Comparison of ENCODE assay signal across 25 cellular contexts in the genomic region with DNA sequence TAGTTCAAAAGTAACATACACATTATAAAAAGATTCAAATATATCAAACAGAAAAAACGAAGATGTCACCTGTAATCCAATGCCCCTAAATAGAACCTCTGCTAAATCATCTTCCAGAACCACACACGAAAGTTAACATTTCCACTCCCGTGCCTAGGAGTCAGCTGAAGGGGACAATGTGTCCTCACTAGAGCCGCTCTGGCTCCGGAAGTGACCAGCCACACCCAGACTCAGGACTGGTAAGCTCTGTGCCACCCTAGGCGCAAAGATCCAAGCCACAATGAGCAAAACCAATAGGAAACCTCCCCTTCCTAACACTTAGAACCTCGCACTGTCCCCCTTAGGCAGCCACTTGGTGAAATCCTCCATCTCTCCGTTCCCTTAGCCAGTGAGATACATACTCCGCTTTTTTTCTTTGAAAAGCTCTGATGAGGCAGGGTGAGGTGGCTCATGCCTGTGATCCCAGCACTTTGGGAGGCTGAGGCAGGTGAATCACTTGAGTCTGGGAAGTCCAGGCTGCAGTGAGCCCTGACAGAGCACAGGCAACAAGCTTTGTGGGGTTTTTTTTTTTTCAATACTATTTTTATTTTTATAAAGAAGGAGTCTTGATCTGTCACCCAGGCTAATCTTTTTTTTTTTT. TPM values are rescaled to one million over a fixed set of nuclear protein-coding genes. Genes with fewer than 3 reads are reported as not detected.
A peak's percentile ranks its signal among the peaks of the same experiment; 100 is the strongest.
DNase-seq lines count a peak whose midpoint lies in the region; ATAC-seq and TF ChIP-seq lines count a peak whose summit lies in the region.
"Had no signal": no experiment of that assay in that cellular context is flagged by ENCODE, and none has a peak within 500 bp of the region (broad histone marks: within the 10 kb centered on the region; RNA-seq: fewer than 3 reads in every experiment).

No MANE protein-coding gene starts in this region.

- WGBS in body of pancreas, 2 donors: 50 to 53% methylated on average over 9 of the region's 9 CpGs
- 73 to 81% methylated on average over 9 of the region's 9 CpGs for WGBS in tibial nerve, 2 donors

- H3K27ac ChIP-seq in body of pancreas (peak overlapping the region; percentile 65 to 95 (median 89)), tibial nerve (no peak overlapping the region)
- H3K27ac ChIP-seq: BLaER1 treated with 17β-estradiol and CSF1 and Interleukin-3, amounts not matched to agents 10 nM and 100 nM; epithelial cell of prostate; neutrophil; WERI-Rb-1 had no signal

- H3K4me3 ChIP-seq in body of pancreas (no peak overlapping the region), tibial nerve (no peak overlapping the region)
- H3K4me3 ChIP-seq: BLaER1 treated with 17β-estradiol and CSF1 and Interleukin-3, amounts not matched to agents 10 nM and 100 nM had no signal

- H3K9me3 Mint-ChIP-seq in osteocyte (ENCODE audit: unreplicated experiment): no peaks in the 10 kb centered on the region
- H3K9me3 Mint-ChIP-seq: activated CD4-positive, alpha-beta T cell treated with anti-CD3 and anti-CD28 coated beads, Interleukin-2, amount 10 ng/mL, durations not matched to agents 24 days and 14 days; activated T-cell treated with anti-CD3 and anti-CD28 coated beads, Interleukin-2, amount 50 U/mL, for 24 hours; T-helper 2 cell treated with Interferon-gamma antibody and Interleukin-4, amounts not matched to agents 5 μg/mL and 100 μg/mL, for 36 hours had no signal

- H3K4me1 ChIP-seq in body of pancreas (peaks cover 59% of the 10 kb centered on the region), tibial nerve (peaks cover 0 to 24% (median 9%) of the 10 kb centered on the region in 4 donors)

- DNase-seq in HCEC 1CT (peak; percentile 0), body of pancreas (peak; percentile 63 to 83 (median 74)), left ventricle myocardium superior (no peak), osteocyte (ENCODE audit: extremely low spot score, unreplicated experiment) (no peak), tibial nerve (ENCODE audit: low spot score in 2 of 2) (no peak), SKM-1 treated with dmso at 0.1 percent for 144 hours (lab: John Stamatoyannopoulos, UW; ENCODE audit: unreplicated experiment) (no peak)
- DNase-seq: activated CD4-positive, alpha-beta T cell treated with anti-CD3 and anti-CD28 coated beads, Interleukin-2, amount 10 ng/mL, durations not matched to agents 24 days and 14 days; activated gamma-delta T cell treated with Interleukin-2 at 50 U/mL for 16 hours; activated T-cell treated with anti-CD3 and anti-CD28 coated beads, Interleukin-2, amount 50 U/mL, for 24 hours; DMS53; NCI-H146; NCI-H446; NCI-H774; stimulated activated CD4-positive, alpha-beta T cell treated with anti-CD3 and anti-CD28 coated beads, Interleukin-4, amount 100 ng/mL, for 1 hour; WERI-Rb-1 had no signal

- H3K9me3 ChIP-seq in body of pancreas (no peaks in the 10 kb centered on the region), tibial nerve (no peaks in the 10 kb centered on the region)
- H3K9me3 ChIP-seq: BLaER1 treated with 17β-estradiol and CSF1 and Interleukin-3, amounts not matched to agents 10 nM and 100 nM; neutrophil had no signal

- ATAC-seq in body of pancreas (no peak), left ventricle myocardium superior (peak; percentile 37), GM18520 (IDR thresholded peaks at IDR 0.05; ENCODE audit: unreplicated experiment) (no peak), HG02759 (IDR thresholded peaks at IDR 0.05; ENCODE audit: unreplicated experiment) (no peak)

- H3K36me3 ChIP-seq in body of pancreas (replicated peaks in 1 of 2; ENCODE audit: insufficient read depth in 1 of 2, low read depth in 2 of 2) (peaks cover 2 to 13% of the 10 kb centered on the region in 2 donors), tibial nerve (peaks cover 6 to 73% (median 7%) of the 10 kb centered on the region in 3 donors)
- H3K36me3 ChIP-seq: BLaER1 treated with 17β-estradiol and CSF1 and Interleukin-3, amounts not matched to agents 10 nM and 100 nM; neutrophil had no signal

- intact Hi-C loops in body of pancreas (cut with DNase I) (no loop called here), left ventricle myocardium superior (cut with micrococcal nuclease) (loop anchor here (5.0 kb wide), 1 partner anchor 152 kb away; no protein-coding TSS in a partner anchor)

- H3K27me3 Mint-ChIP-seq in osteocyte (ENCODE audit: unreplicated experiment): no peaks in the 10 kb centered on the region

- H3K4me3 Mint-ChIP-seq in osteocyte (ENCODE audit: unreplicated experiment): no peak overlapping the region
- H3K4me3 Mint-ChIP-seq: activated CD4-positive, alpha-beta T cell treated with anti-CD3 and anti-CD28 coated beads, Interleukin-2, amount 10 ng/mL, durations not matched to agents 24 days and 14 days; activated T-cell treated with anti-CD3 and anti-CD28 coated beads, Interleukin-2, amount 50 U/mL, for 24 hours; T-helper 2 cell treated with Interferon-gamma antibody and Interleukin-4, amounts not matched to agents 5 μg/mL and 100 μg/mL, for 36 hours had no signal

- TF ChIP-seq CTCF in body of pancreas (IDR thresholded peaks at IDR 0.05) (no peak), osteocyte (IDR thresholded peaks at IDR 0.05) (no peak), tibial nerve (IDR thresholded peaks at IDR 0.05) (no peak)

- TF ChIP-seq EP300 in tibial nerve (IDR thresholded peaks at IDR 0.05): no peak

- H3K27me3 ChIP-seq in body of pancreas (no peaks in the 10 kb centered on the region), tibial nerve (no peaks in the 10 kb centered on the region)

- peak overlapping the region; percentile 12 for H3K27ac Mint-ChIP-seq in osteocyte (ENCODE audit: unreplicated experiment)
- H3K27ac Mint-ChIP-seq: activated CD4-positive, alpha-beta T cell treated with anti-CD3 and anti-CD28 coated beads, Interleukin-2, amount 10 ng/mL, durations not matched to agents 24 days and 14 days; activated T-cell treated with anti-CD3 and anti-CD28 coated beads, Interleukin-2, amount 50 U/mL, for 24 hours; T-helper 2 cell treated with Interferon-gamma antibody and Interleukin-4, amounts not matched to agents 5 μg/mL and 100 μg/mL, for 36 hours had no signal

- peaks cover 24% of the 10 kb centered on the region for H3K4me1 Mint-ChIP-seq in osteocyte (ENCODE audit: unreplicated experiment)

- TF ChIP-seq POLR2A in body of pancreas (IDR thresholded peaks at IDR 0.05) (no peak), tibial nerve (IDR thresholded peaks at IDR 0.05) (no peak)

- H3K36me3 Mint-ChIP-seq in osteocyte (ENCODE audit: unreplicated experiment): peaks cover 30% of the 10 kb centered on the region

RNA-seq across cellular contexts. Expression of a gene that starts 11.8 kb away (rescaled TPM):
- over 10,000 TPM; 14,932 to 20,352 TPM for total RNA-seq in body of pancreas
- total RNA-seq in left ventricle myocardium superior: not detected
- not detected in 2 replicates for total RNA-seq in osteocyte
- 10 to 100 TPM in 1 of 4 donors, 1 to 10 TPM in 2, under 1 TPM in 1; 0.59 to 24.3 (median 1.2) TPM for total RNA-seq in tibial nerve
- total RNA-seq: activated CD4-positive, alpha-beta T cell treated with anti-CD3 and anti-CD28 coated beads, Interleukin-2, amount 10 ng/mL, durations not matched to agents 24 days and 14 days; kidney epithelial cell; LHCN-M2; subcutaneous adipose tissue; urinary bladder had no signal

RNA-seq across cellular contexts. Expression of a gene that starts 20.8 kb away (rescaled TPM):
- 10 to 100 TPM; 61.0 to 72.8 TPM for total RNA-seq in body of pancreas
- total RNA-seq in left ventricle myocardium superior: 82.9 TPM
- total RNA-seq in osteocyte: 126 and 138 TPM in 2 replicates
- total RNA-seq in tibial nerve: 10 to 100 TPM; 41.0 to 57.3 (median 42.9) TPM

RNA-seq across cellular contexts. Expression of a gene that starts 23.6 kb away (rescaled TPM):
- over 10,000 TPM; 18,538 to 32,261 TPM for total RNA-seq in body of pancreas
- not detected for total RNA-seq in left ventricle myocardium superior
- not detected in 2 replicates for total RNA-seq in osteocyte
- total RNA-seq in tibial nerve: 10 to 100 TPM in 3 of 4 donors, 1 to 10 TPM in 1; 4.2 to 45.0 (median 15.5) TPM
- total RNA-seq: activated CD4-positive, alpha-beta T cell treated with anti-CD3 and anti-CD28 coated beads, Interleukin-2, amount 10 ng/mL, durations not matched to agents 24 days and 14 days; kidney epithelial cell; LHCN-M2; subcutaneous adipose tissue; urinary bladder had no signal

Comparison
In these comparisons a context has a peak if more than half of its experiments do, and no peak if none do; other contexts are left out.
1. DNase-seq: peak in HCEC 1CT (single experiment) and body of pancreas (4 of 4); none in left ventricle myocardium superior (single experiment), osteocyte (single experiment), tibial nerve (0 of 2) and SKM-1 treated with dmso at 0.1 percent for 144 hours (single experiment).
2. H3K27ac ChIP-seq: peak in body of pancreas (4 of 4); none in tibial nerve (0 of 4).
3. RNA of a gene that starts 11.8 kb away (total RNA-seq): 14,932 to 20,352 TPM in body of pancreas; 0.59 to 24.3 TPM in tibial nerve, not detected in left ventricle myocardium superior (single experiment) and not detected in osteocyte; every median in the first group is over 100 times any median in the second.
4. RNA of a gene that starts 23.6 kb away (total RNA-seq): 18,538 to 32,261 TPM in body of pancreas; 4.2 to 45.0 TPM in tibial nerve, not detected in left ventricle myocardium superior (single experiment) and not detected in osteocyte; every median in the first group is over 100 times any median in the second.